ENCODE assay signal across 8 cellular contexts in genomic region chr15:54082836-54083492, GRCh38.
DNase-seq lines count a peak whose midpoint lies in the region; ATAC-seq, FAIRE-seq and TF ChIP-seq lines count a peak whose summit lies in the region.

No MANE protein-coding gene starts in this region.

- TF ChIP-seq CTCF in RWPE2 (IDR thresholded peaks at IDR 0.05; ENCODE audit: poor library complexity, severe bottlenecking): peak; percentile 89

- H3K27me3 ChIP-seq in RWPE2 (ENCODE audit: insufficient read depth, poor library complexity, severe bottlenecking): peaks cover 12% of the 10 kb centered on the region

- no peaks in the 10 kb centered on the region for H3K36me3 ChIP-seq in RWPE2 (ENCODE audit: low read depth)

- H3K9me3 ChIP-seq in RWPE2 (ENCODE audit: severe bottlenecking): no peaks in the 10 kb centered on the region

- in situ Hi-C loops in Caki2 (cut with HindIII; ENCODE audit: low pct_unique_long_range_greater_than_20kb, low sequenced_read_pairs): no loop called here

- peak; percentile 2 for DNase-seq in Caki2 (ENCODE audit: low read depth)
- DNase-seq in RWPE2 (ENCODE audit: low spot score): no peak
- peak; percentile 69 for DNase-seq in iPS-NIHi11 (ENCODE audit: low spot score)
- no peak for DNase-seq in H54 (ENCODE audit: insufficient read length, low spot score)
- DNase-seq in stimulated activated CD4-positive, alpha-beta T cell treated with anti-CD3 and anti-CD28 coated beads, Interleukin-1b, Interleukin-23, amount 100 ng/mL, for 48 hours: no peak
- DNase-seq in T1000 (lab: John Stamatoyannopoulos, UW): no peak

- ATAC-seq in GM21786 (IDR thresholded peaks at IDR 0.05; ENCODE audit: unreplicated experiment): peak; percentile 64
- ATAC-seq in RWPE2 (ENCODE audit: low read depth): 0 out of 3 replicates have a peak, but pooled peaks have one; percentile 14
- ATAC-seq in HG03095 (IDR thresholded peaks at IDR 0.05; ENCODE audit: unreplicated experiment): no peak

- no peak overlapping the region for H3K27ac ChIP-seq in RWPE2 (ENCODE audit: poor library complexity, severe bottlenecking)

- FAIRE-seq in H54 (lab: Jason Lieb, UNC): no peak

- no peaks in the 10 kb centered on the region for H3K4me1 ChIP-seq in RWPE2 (ENCODE audit: insufficient read depth, poor library complexity, severe bottlenecking)

- H3K4me3 ChIP-seq in RWPE2 (ENCODE audit: severe bottlenecking): no peak overlapping the region

- TF ChIP-seq POLR2A in H54 (IDR thresholded peaks at IDR 0.05; ENCODE audit: low read depth, low read length): no peak

Comparison
In these comparisons a context has a peak if more than half of its experiments do, and no peak if none do; other contexts are left out.
1. DNase-seq: peak in Caki2 (single experiment) and iPS-NIHi11 (single experiment); none in RWPE2 (single experiment), H54 (single experiment), stimulated activated CD4-positive, alpha-beta T cell treated with anti-CD3 and anti-CD28 coated beads, Interleukin-1b, Interleukin-23, amount 100 ng/mL, for 48 hours (single experiment) and T1000 (single experiment).